Comparison of ENCODE assay signal across 18 cellular contexts in genomic region chr21:34962586-34963222, GRCh38.
DNase-seq lines count a peak whose midpoint lies in the region; ATAC-seq and TF ChIP-seq lines count a peak whose summit lies in the region.
"Had no signal": no experiment of that assay in that cellular context is flagged by ENCODE, and none has a peak within 500 bp of the region (broad histone marks: within the 10 kb centered on the region; RNA-seq: fewer than 3 reads in every experiment).

No MANE protein-coding gene starts in this region.

- no peak for TF ChIP-seq POLR2A in tibial nerve (IDR thresholded peaks at IDR 0.05)

- H3K27me3 Mint-ChIP-seq in activated naive CD8-positive, alpha-beta T cell treated with anti-CD3 and anti-CD28 coated beads, Interleukin-2, amount 50 U/mL, for 24 hours, result no peaks in the 10 kb centered on the region

- H3K4me1 Mint-ChIP-seq in activated naive CD8-positive, alpha-beta T cell treated with anti-CD3 and anti-CD28 coated beads, Interleukin-2, amount 50 U/mL, for 24 hours, result peaks cover 82% of the 10 kb centered on the region

- no peak overlapping the region for H3K4me3 ChIP-seq in tibial nerve
- H3K4me3 ChIP-seq: GM12878 had no signal

- no peak for TF ChIP-seq EP300 in tibial nerve (IDR thresholded peaks at IDR 0.05)

- H3K36me3 ChIP-seq in KOPT-K1 (ENCODE audit: insufficient read depth, low read length), result peaks cover 75% of the 10 kb centered on the region
- H3K36me3 ChIP-seq in tibial nerve, result no peaks in the 10 kb centered on the region
- H3K36me3 ChIP-seq: WERI-Rb-1 had no signal

- peak overlapping the region; percentile 91 for H3K27ac Mint-ChIP-seq in activated naive CD8-positive, alpha-beta T cell treated with anti-CD3 and anti-CD28 coated beads, Interleukin-2, amount 50 U/mL, for 24 hours

- no peaks in the 10 kb centered on the region for H3K4me1 ChIP-seq in tibial nerve

- H3K9me3 Mint-ChIP-seq in activated naive CD8-positive, alpha-beta T cell treated with anti-CD3 and anti-CD28 coated beads, Interleukin-2, amount 50 U/mL, for 24 hours, result no peaks in the 10 kb centered on the region

- peak overlapping the region; percentile 62 for H3K4me3 Mint-ChIP-seq in activated naive CD8-positive, alpha-beta T cell treated with anti-CD3 and anti-CD28 coated beads, Interleukin-2, amount 50 U/mL, for 24 hours

- peaks cover 14% of the 10 kb centered on the region for H3K36me3 Mint-ChIP-seq in activated naive CD8-positive, alpha-beta T cell treated with anti-CD3 and anti-CD28 coated beads, Interleukin-2, amount 50 U/mL, for 24 hours (ENCODE audit: low read depth)

- H3K27ac ChIP-seq in KOPT-K1 (ENCODE audit: low read depth, low read length, poor library complexity, severe bottlenecking), result peak overlapping the region; percentile 57
- H3K27ac ChIP-seq in tibial nerve, result no peak overlapping the region
- H3K27ac ChIP-seq: WERI-Rb-1 had no signal

- no peaks in the 10 kb centered on the region for H3K27me3 ChIP-seq in tibial nerve

- ATAC-seq in activated naive CD8-positive, alpha-beta T cell treated with anti-CD3 and anti-CD28 coated beads, Interleukin-2, amount 50 U/mL, for 24 hours, result peak; percentile 53
- peak; percentile 48 for ATAC-seq in stimulated activated naive CD8-positive, alpha-beta T cell treated with anti-CD3 and anti-CD28 coated beads, Interleukin-15, Interleukin-2, amounts not matched to agents 100 U/mL and 50 U/mL, for 24 hours
- ATAC-seq: GM12878, Right ventricle myocardium inferior had no signal

- 76 to 77% methylated on average over 16 of the region's 16 CpGs for WGBS in tibial nerve, 2 donors

- peak; percentile 38 for DNase-seq in activated naive CD4-positive, alpha-beta T cell treated with Interleukin-2 at 50 U/mL for 16 hours
- DNase-seq in activated naive CD4-positive, alpha-beta T cell (lab: John Stamatoyannopoulos, UW), result no peak
- no peak for DNase-seq in activated naive CD8-positive, alpha-beta T cell treated with anti-CD3 and anti-CD28 coated beads, Interleukin-2, amount 50 U/mL, for 24 hours
- peak; percentile 41 for DNase-seq in stimulated activated naive CD8-positive, alpha-beta T cell treated with anti-CD3 and anti-CD28 coated beads, Interleukin-15, Interleukin-2, amounts not matched to agents 100 U/mL and 50 U/mL, for 24 hours
- no peak for DNase-seq in mesenteric fat pad (ENCODE audit: low spot score)
- no peak for DNase-seq in OCI-M1 (lab: John Stamatoyannopoulos, UW)
- no peak for DNase-seq in tibial nerve (ENCODE audit: low spot score in 2 of 2)
- DNase-seq: aorta, cerebellar nuclear complex, hippocampal formation, kidney, NCI-H2029, NCI-H510A, substantia nigra, WERI-Rb-1 had no signal

- no peak for TF ChIP-seq CTCF in tibial nerve (IDR thresholded peaks at IDR 0.05)

- no peaks in the 10 kb centered on the region for H3K9me3 ChIP-seq in KOPT-K1 (ENCODE audit: insufficient read depth, low read length, poor library complexity, severe bottlenecking)
- H3K9me3 ChIP-seq in tibial nerve, result no peaks in the 10 kb centered on the region

Comparison
In these comparisons a context has a peak if more than half of its experiments do, and no peak if none do; other contexts are left out.
1. DNase-seq: peak in activated naive CD4-positive, alpha-beta T cell treated with Interleukin-2 at 50 U/mL for 16 hours (single experiment) and stimulated activated naive CD8-positive, alpha-beta T cell treated with anti-CD3 and anti-CD28 coated beads, Interleukin-15, Interleukin-2, amounts not matched to agents 100 U/mL and 50 U/mL, for 24 hours (single experiment); none in activated naive CD4-positive, alpha-beta T cell (0 of 4), activated naive CD8-positive, alpha-beta T cell treated with anti-CD3 and anti-CD28 coated beads, Interleukin-2, amount 50 U/mL, for 24 hours (single experiment), mesenteric fat pad (single experiment), OCI-M1 (single experiment) and tibial nerve (0 of 2).